Comparison of ENCODE assay signal across 10 cellular contexts in genomic region chr1:18530567-18531502, GRCh38. TPM values are rescaled to one million over a fixed set of nuclear protein-coding genes. Genes with fewer than 3 reads are reported as not detected.
DNase-seq lines count a peak whose midpoint lies in the region; ATAC-seq and TF ChIP-seq lines count a peak whose summit lies in the region.
"Had no signal": no experiment of that assay in that cellular context is flagged by ENCODE, and none has a peak within 500 bp of the region (broad histone marks: within the 10 kb centered on the region; RNA-seq: fewer than 3 reads in every experiment).

No MANE protein-coding gene starts in this region.

- H3K36me3 Mint-ChIP-seq in WTC11 (no peaks in the 10 kb centered on the region), immature natural killer cell (no peaks in the 10 kb centered on the region)

- H3K79me2 ChIP-seq in neural cell (replicated peaks; ENCODE audit: insufficient read depth, low read length): no peaks in the 10 kb centered on the region

- no peak overlapping the region for H3K4me3 ChIP-seq in GM12865 (ENCODE audit: low read depth, low read length)
- H3K4me3 ChIP-seq in neural cell (ENCODE audit: low read length): no peak overlapping the region
- H3K4me3 ChIP-seq: prostate gland had no signal

- peak; percentile 11 for DNase-seq in GM12865 (ENCODE audit: low read depth)
- DNase-seq in LoVo (ENCODE audit: low spot score): peak; percentile 33
- peak; percentile 43 for DNase-seq in WTC11 (ENCODE audit: low spot score)
- no peak for DNase-seq in GDM1 (lab: John Stamatoyannopoulos, UW)
- no peak for DNase-seq in immature natural killer cell
- DNase-seq in activated CD4-positive, alpha-beta T cell treated with anti-CD3 and anti-CD28 coated beads, Interleukin-2, amount 50 U/mL, for 1 hour: no peak
- DNase-seq: NCI-H226 had no signal

- no peak overlapping the region for H2AFZ ChIP-seq in neural cell (ENCODE audit: low read depth, low read length)

- H3K4me2 ChIP-seq in neural cell (ENCODE audit: low read length): no peak overlapping the region

- H3K27me3 ChIP-seq in neural cell (ENCODE audit: insufficient read depth, low read depth, low read length): no peaks in the 10 kb centered on the region

- H3K27ac Mint-ChIP-seq in WTC11: no peak overlapping the region
- H3K27ac Mint-ChIP-seq in immature natural killer cell: no peak overlapping the region

- H3K27me3 Mint-ChIP-seq in WTC11 (ENCODE audit: low read depth): peaks cover 60% of the 10 kb centered on the region
- peaks cover 2 to 6% (median 6%) of the 10 kb centered on the region in 3 donors for H3K27me3 Mint-ChIP-seq in immature natural killer cell (ENCODE audit: low read depth in 3 of 3)

- TF ChIP-seq CTCF in GM12865 (IDR thresholded peaks at IDR 0.05; ENCODE audit: insufficient read depth, low read depth, low read length, missing control alignments) (peak; percentile 41), WTC11 (IDR thresholded peaks at IDR 0.05) (no peak), neural cell (IDR thresholded peaks at IDR 0.05; ENCODE audit: poor library complexity, severe bottlenecking) (peak; percentile 33)

- peak; percentile 23 for TF ChIP-seq RAD21 in neural cell (conservative IDR thresholded peaks at IDR 0.05)

- no peaks in the 10 kb centered on the region for H3K36me3 ChIP-seq in neural cell (ENCODE audit: insufficient read depth, low read length)
- H3K36me3 ChIP-seq: prostate gland had no signal

- no peak overlapping the region for H3K9ac ChIP-seq in neural cell (ENCODE audit: low read length)

- CTCF ChIA-PET in WTC11 (lab: Charles Lee): no interaction called here

- TF ChIP-seq EP300 in neural cell (conservative IDR thresholded peaks at IDR 0.05; ENCODE audit: poor library complexity, severe bottlenecking): no peak

- no peak overlapping the region for H3K27ac ChIP-seq in neural cell (ENCODE audit: low read length)
- H3K27ac ChIP-seq: prostate gland had no signal

- POLR2A ChIA-PET in WTC11 (lab: Charles Lee): no interaction called here

- H4K20me1 ChIP-seq in neural cell (ENCODE audit: insufficient read depth): no peaks in the 10 kb centered on the region

- no peaks in the 10 kb centered on the region for H3F3A ChIP-seq in neural cell (ENCODE audit: insufficient read depth, low read length, poor library complexity, severe bottlenecking)

- H3K4me3 Mint-ChIP-seq in WTC11 (no peak overlapping the region), immature natural killer cell (no peak overlapping the region)

- H3K9me3 Mint-ChIP-seq in WTC11 (no peaks in the 10 kb centered on the region), immature natural killer cell (peaks cover 0 to 1% (median 0%) of the 10 kb centered on the region in 6 donors)

- H3K4me1 Mint-ChIP-seq in WTC11 (no peaks in the 10 kb centered on the region), immature natural killer cell (no peaks in the 10 kb centered on the region)

- ATAC-seq in WTC11 (peak; percentile 76), GM21576 (IDR thresholded peaks at IDR 0.05; ENCODE audit: unreplicated experiment) (no peak)

- H3K9me2 ChIP-seq in neural cell (ENCODE audit: insufficient read depth, low read length): no peaks in the 10 kb centered on the region

- no peaks in the 10 kb centered on the region for H3K9me3 ChIP-seq in neural cell (ENCODE audit: low read length)
- H3K9me3 ChIP-seq: prostate gland had no signal

TF ChIP-seq in WTC11, 78 proteins besides CTCF, POLR2A, EP300 and RAD21 (continues in another document):
- TF ChIP-seq AR (CRISPR knock-in tag; IDR thresholded peaks at IDR 0.05) (no peak), HMGA2 (CRISPR knock-in tag; IDR thresholded peaks at IDR 0.05) (no peak), HMGXB4 (CRISPR knock-in tag; IDR thresholded peaks at IDR 0.05) (no peak), E2F5 (CRISPR knock-in tag; IDR thresholded peaks at IDR 0.05) (no peak)

TF ChIP-seq in neural cell, 6 proteins besides CTCF, POLR2A, EP300 and RAD21:
- TF ChIP-seq TAF1 (IDR thresholded peaks at IDR 0.05; ENCODE audit: low read depth) (no peak), SMC3 (conservative IDR thresholded peaks at IDR 0.05; ENCODE audit: poor library complexity) (no peak), MXI1 (conservative IDR thresholded peaks at IDR 0.05; ENCODE audit: poor library complexity, severe bottlenecking) (no peak), POLR2AphosphoS5 (IDR thresholded peaks at IDR 0.05) (no peak), REST (IDR thresholded peaks at IDR 0.05; ENCODE audit: borderline replicate concordance) (no peak), EZH2 (IDR thresholded peaks at IDR 0.05; ENCODE audit: borderline replicate concordance, insufficient read depth, low read length, poor library complexity, severe bottlenecking) (no peak)

RNA-seq across cellular contexts. Expression of gene KLHDC7A, which starts 50.1 kb away (rescaled TPM):
- 10.9 to 14.3 TPM (median 11.0 TPM) in 3 replicates for total RNA-seq in WTC11 (2021)
- polyA plus RNA-seq in neural cell (0.04 TPM in 1 of 2 replicates, not detected in the other), immature natural killer cell (not detected)
- polyA minus RNA-seq in neural cell: not detected in 2 replicates

Comparison
In these comparisons a context has a peak if more than half of its experiments do, and no peak if none do; other contexts are left out.
1. DNase-seq: peak in GM12865 (single experiment), LoVo (single experiment) and WTC11 (single experiment); none in GDM1 (single experiment), immature natural killer cell (0 of 3) and activated CD4-positive, alpha-beta T cell treated with anti-CD3 and anti-CD28 coated beads, Interleukin-2, amount 50 U/mL, for 1 hour (single experiment).